ENCODE assay signal across 15 cellular contexts in the genomic region with DNA sequence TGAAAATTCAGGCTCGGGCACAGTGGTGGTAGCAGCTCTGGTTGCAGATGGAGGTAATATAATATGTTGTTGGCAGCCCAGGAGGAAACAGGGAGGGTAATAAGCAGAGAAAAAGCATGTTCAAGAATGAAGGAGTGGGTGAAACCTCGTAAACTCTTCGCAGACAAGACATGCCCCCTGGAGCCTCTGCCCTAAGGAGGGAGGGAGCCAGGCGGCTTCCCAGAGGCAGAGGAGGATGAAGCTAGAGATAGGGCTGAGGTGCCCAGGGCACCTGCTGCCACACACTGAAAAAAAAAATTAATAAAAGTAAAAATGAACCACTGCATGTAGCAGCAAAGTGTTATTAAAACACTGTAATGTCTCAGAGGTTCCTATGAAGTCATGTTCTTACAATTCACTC.
DNase-seq lines count a peak whose midpoint lies in the region; ATAC-seq and TF ChIP-seq lines count a peak whose summit lies in the region.
"Had no signal": no experiment of that assay in that cellular context is flagged by ENCODE, and none has a peak within 500 bp of the region (broad histone marks: within the 10 kb centered on the region; RNA-seq: fewer than 3 reads in every experiment).

No MANE protein-coding gene starts in this region.

- H3K9me3 ChIP-seq in DOHH2 (ENCODE audit: control insufficient read depth, insufficient read depth, low read length) (no peaks in the 10 kb centered on the region), osteoblast (ENCODE audit: low read depth, low read length) (no peaks in the 10 kb centered on the region)

- H3K79me2 ChIP-seq in DOHH2 (ENCODE audit: control insufficient read depth, low read length) (peaks cover 82% of the 10 kb centered on the region), osteoblast (ENCODE audit: insufficient read depth, low read length) (peaks cover 83% of the 10 kb centered on the region)

- DNase-seq in NCI-H2171 treated with DMSO at 0.1 percent for 48 hours (lab: John Stamatoyannopoulos, UW) (peak; percentile 48), NCI-H2171 (lab: John Stamatoyannopoulos, UW) (no peak), natural killer cell (no peak), osteoblast (ENCODE audit: insufficient read length, low spot score, missing footprints) (no peak), posterior cingulate gyrus (no peak)
- DNase-seq: dermis blood vessel endothelial cell, kidney, NCI-H1105, NCI-H345, WERI-Rb-1 had no signal

- H3K36me3 ChIP-seq in DOHH2 (ENCODE audit: control insufficient read depth, low read length), result peaks cover 9% of the 10 kb centered on the region
- no peaks in the 10 kb centered on the region for H3K36me3 ChIP-seq in osteoblast (ENCODE audit: insufficient read depth, low read length)
- H3K36me3 ChIP-seq: WERI-Rb-1 had no signal

- H3K4me3 Mint-ChIP-seq in activated T-helper 17 cell treated with anti-CD3 and anti-CD28 coated beads, Interleukin-2, amount 50 U/mL, for 72 hours, result peak overlapping the region; percentile 86
- no peak overlapping the region for H3K4me3 Mint-ChIP-seq in natural killer cell

- H3K27ac Mint-ChIP-seq in activated T-helper 17 cell treated with anti-CD3 and anti-CD28 coated beads, Interleukin-2, amount 50 U/mL, for 72 hours, result peak overlapping the region; percentile 85
- peak overlapping the region; percentile 63 to 96 for H3K27ac Mint-ChIP-seq in natural killer cell

- intact Hi-C loops in natural killer cell (cut with micrococcal nuclease), result no loop called here
- intact Hi-C loops in posterior cingulate gyrus (cut with DNase I), result no loop called here

- no peaks in the 10 kb centered on the region for H3K36me3 Mint-ChIP-seq in activated T-helper 17 cell treated with anti-CD3 and anti-CD28 coated beads, Interleukin-2, amount 50 U/mL, for 72 hours (ENCODE audit: low read depth)
- H3K36me3 Mint-ChIP-seq in natural killer cell, result no peaks in the 10 kb centered on the region

- H3F3A ChIP-seq in DOHH2 (ENCODE audit: control insufficient read depth, insufficient read depth), result peaks cover 40% of the 10 kb centered on the region

- H4K20me1 ChIP-seq in DOHH2 (ENCODE audit: control insufficient read depth, insufficient read depth, low read depth, low read length), result no peaks in the 10 kb centered on the region
- H4K20me1 ChIP-seq in osteoblast (ENCODE audit: insufficient read depth, low read length), result peaks cover 9% of the 10 kb centered on the region

- no peak overlapping the region for H3K4me3 ChIP-seq in DOHH2 (ENCODE audit: low read length)
- H3K4me3 ChIP-seq in osteoblast (ENCODE audit: insufficient read depth, low read length), result no peak overlapping the region
- H3K4me3 ChIP-seq: K562 had no signal

- no peaks in the 10 kb centered on the region for H3K9me3 Mint-ChIP-seq in activated T-helper 17 cell treated with anti-CD3 and anti-CD28 coated beads, Interleukin-2, amount 50 U/mL, for 72 hours
- H3K9me3 Mint-ChIP-seq in natural killer cell, result no peaks in the 10 kb centered on the region

- ATAC-seq in activated T-helper 17 cell treated with anti-CD3 and anti-CD28 coated beads, Interleukin-2, amount 50 U/mL, for 72 hours (replicated peaks), result no peak
- ATAC-seq in natural killer cell (no peak), SK-N-SH treated with all-trans-retinoic acid at 6 μM for 48 hours (no peak)
- ATAC-seq: K562 had no signal

- H3K4me1 ChIP-seq in DOHH2 (ENCODE audit: control insufficient read depth, low read length), result peaks cover 99% of the 10 kb centered on the region
- H3K4me1 ChIP-seq in osteoblast (ENCODE audit: insufficient read depth, low read length), result peaks cover 12% of the 10 kb centered on the region

- H3K27me3 Mint-ChIP-seq in activated T-helper 17 cell treated with anti-CD3 and anti-CD28 coated beads, Interleukin-2, amount 50 U/mL, for 72 hours, result no peaks in the 10 kb centered on the region
- H3K27me3 Mint-ChIP-seq in natural killer cell (ENCODE audit: low read depth in 2 of 2), result no peaks in the 10 kb centered on the region

- peak overlapping the region; percentile 99 for H3K27ac ChIP-seq in DOHH2 (ENCODE audit: low read depth, low read length)
- no peak overlapping the region for H3K27ac ChIP-seq in osteoblast (ENCODE audit: low read depth, low read length)
- H3K27ac ChIP-seq: 22Rv1, WERI-Rb-1 had no signal

- H3K27me3 ChIP-seq in DOHH2 (ENCODE audit: control insufficient read depth, low read length) (no peaks in the 10 kb centered on the region), osteoblast (ENCODE audit: insufficient read depth, low read length) (no peaks in the 10 kb centered on the region)

- TF ChIP-seq CTCF in DOHH2 (IDR thresholded peaks at IDR 0.05; ENCODE audit: low read depth, low read length, poor library complexity, severe bottlenecking), result no peak
- TF ChIP-seq CTCF in natural killer cell (IDR thresholded peaks at IDR 0.05), result no peak
- no peak for TF ChIP-seq CTCF in osteoblast (IDR thresholded peaks at IDR 0.05; ENCODE audit: extremely low read depth, low read depth, low read length)

- H2AFZ ChIP-seq in osteoblast (ENCODE audit: low read length), result no peak overlapping the region

- H3K4me1 Mint-ChIP-seq in activated T-helper 17 cell treated with anti-CD3 and anti-CD28 coated beads, Interleukin-2, amount 50 U/mL, for 72 hours, result peaks cover 74% of the 10 kb centered on the region
- H3K4me1 Mint-ChIP-seq in natural killer cell, result peaks cover 61% of the 10 kb centered on the region in 2 donors

- H3K9me2 ChIP-seq in DOHH2 (replicated peaks; ENCODE audit: control insufficient read depth, low read length), result no peaks in the 10 kb centered on the region

- H3K4me2 ChIP-seq in DOHH2 (ENCODE audit: low read length) (peak overlapping the region; percentile 17), osteoblast (ENCODE audit: insufficient read depth, low read length) (no peak overlapping the region)

TF ChIP-seq in SK-N-SH treated with all-trans-retinoic acid at 6 μM for 48 hours, 23 proteins besides CTCF, POLR2A, EP300 and RAD21 (continues in another document):
- no peak for TF ChIP-seq TCF4 (CRISPR knock-in tag; IDR thresholded peaks at IDR 0.05; ENCODE audit: borderline replicate concordance)
- no peak for TF ChIP-seq ISL1 (CRISPR knock-in tag; IDR thresholded peaks at IDR 0.05)
- TF ChIP-seq, protein P1, sequence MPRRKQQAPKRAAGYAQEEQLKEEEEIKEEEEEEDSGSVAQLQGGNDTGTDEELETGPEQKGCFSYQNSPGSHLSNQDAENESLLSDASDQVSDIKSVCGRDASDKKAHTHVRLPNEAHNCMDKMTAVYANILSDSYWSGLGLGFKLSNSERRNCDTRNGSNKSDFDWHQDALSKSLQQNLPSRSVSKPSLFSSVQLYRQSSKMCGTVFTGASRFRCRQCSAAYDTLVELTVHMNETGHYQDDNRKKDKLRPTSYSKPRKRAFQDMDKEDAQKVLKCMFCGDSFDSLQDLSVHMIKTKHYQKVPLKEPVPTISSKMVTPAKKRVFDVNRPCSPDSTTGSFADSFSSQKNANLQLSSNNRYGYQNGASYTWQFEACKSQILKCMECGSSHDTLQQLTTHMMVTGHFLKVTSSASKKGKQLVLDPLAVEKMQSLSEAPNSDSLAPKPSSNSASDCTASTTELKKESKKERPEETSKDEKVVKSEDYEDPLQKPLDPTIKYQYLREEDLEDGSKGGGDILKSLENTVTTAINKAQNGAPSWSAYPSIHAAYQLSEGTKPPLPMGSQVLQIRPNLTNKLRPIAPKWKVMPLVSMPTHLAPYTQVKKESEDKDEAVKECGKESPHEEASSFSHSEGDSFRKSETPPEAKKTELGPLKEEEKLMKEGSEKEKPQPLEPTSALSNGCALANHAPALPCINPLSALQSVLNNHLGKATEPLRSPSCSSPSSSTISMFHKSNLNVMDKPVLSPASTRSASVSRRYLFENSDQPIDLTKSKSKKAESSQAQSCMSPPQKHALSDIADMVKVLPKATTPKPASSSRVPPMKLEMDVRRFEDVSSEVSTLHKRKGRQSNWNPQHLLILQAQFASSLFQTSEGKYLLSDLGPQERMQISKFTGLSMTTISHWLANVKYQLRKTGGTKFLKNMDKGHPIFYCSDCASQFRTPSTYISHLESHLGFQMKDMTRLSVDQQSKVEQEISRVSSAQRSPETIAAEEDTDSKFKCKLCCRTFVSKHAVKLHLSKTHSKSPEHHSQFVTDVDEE (CRISPR knock-in tag; IDR thresholded peaks at IDR 0.05), result no peak
- no peak for TF ChIP-seq ZFP3 (CRISPR knock-in tag; IDR thresholded peaks at IDR 0.05)
- TF ChIP-seq GLIS3 (CRISPR knock-in tag; IDR thresholded peaks at IDR 0.05), result no peak
- TF ChIP-seq BACH2 (CRISPR knock-in tag; IDR thresholded peaks at IDR 0.05; ENCODE audit: borderline replicate concordance), result no peak
- TF ChIP-seq, protein P2, sequence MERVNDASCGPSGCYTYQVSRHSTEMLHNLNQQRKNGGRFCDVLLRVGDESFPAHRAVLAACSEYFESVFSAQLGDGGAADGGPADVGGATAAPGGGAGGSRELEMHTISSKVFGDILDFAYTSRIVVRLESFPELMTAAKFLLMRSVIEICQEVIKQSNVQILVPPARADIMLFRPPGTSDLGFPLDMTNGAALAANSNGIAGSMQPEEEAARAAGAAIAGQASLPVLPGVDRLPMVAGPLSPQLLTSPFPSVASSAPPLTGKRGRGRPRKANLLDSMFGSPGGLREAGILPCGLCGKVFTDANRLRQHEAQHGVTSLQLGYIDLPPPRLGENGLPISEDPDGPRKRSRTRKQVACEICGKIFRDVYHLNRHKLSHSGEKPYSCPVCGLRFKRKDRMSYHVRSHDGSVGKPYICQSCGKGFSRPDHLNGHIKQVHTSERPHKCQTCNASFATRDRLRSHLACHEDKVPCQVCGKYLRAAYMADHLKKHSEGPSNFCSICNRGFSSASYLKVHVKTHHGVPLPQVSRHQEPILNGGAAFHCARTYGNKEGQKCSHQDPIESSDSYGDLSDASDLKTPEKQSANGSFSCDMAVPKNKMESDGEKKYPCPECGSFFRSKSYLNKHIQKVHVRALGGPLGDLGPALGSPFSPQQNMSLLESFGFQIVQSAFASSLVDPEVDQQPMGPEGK (CRISPR knock-in tag; IDR thresholded peaks at IDR 0.05; ENCODE audit: borderline replicate concordance), result no peak
- TF ChIP-seq PPARA (CRISPR knock-in tag; IDR thresholded peaks at IDR 0.05; ENCODE audit: borderline replicate concordance), result no peak
- TF ChIP-seq ZC3H10 (CRISPR knock-in tag; IDR thresholded peaks at IDR 0.05), result no peak
- TF ChIP-seq, protein P3, sequence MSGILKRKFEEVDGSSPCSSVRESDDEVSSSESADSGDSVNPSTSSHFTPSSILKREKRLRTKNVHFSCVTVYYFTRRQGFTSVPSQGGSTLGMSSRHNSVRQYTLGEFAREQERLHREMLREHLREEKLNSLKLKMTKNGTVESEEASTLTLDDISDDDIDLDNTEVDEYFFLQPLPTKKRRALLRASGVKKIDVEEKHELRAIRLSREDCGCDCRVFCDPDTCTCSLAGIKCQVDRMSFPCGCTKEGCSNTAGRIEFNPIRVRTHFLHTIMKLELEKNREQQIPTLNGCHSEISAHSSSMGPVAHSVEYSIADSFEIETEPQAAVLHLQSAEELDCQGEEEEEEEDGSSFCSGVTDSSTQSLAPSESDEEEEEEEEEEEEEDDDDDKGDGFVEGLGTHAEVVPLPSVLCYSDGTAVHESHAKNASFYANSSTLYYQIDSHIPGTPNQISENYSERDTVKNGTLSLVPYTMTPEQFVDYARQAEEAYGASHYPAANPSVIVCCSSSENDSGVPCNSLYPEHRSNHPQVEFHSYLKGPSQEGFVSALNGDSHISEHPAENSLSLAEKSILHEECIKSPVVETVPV (CRISPR knock-in tag; IDR thresholded peaks at IDR 0.05), result no peak
- TF ChIP-seq ZNF565 (CRISPR knock-in tag; conservative IDR thresholded peaks at IDR 0.05; ENCODE audit: low read depth), result no peak
